Comparison of ENCODE assay signal across 1 cellular context in the genomic region with DNA sequence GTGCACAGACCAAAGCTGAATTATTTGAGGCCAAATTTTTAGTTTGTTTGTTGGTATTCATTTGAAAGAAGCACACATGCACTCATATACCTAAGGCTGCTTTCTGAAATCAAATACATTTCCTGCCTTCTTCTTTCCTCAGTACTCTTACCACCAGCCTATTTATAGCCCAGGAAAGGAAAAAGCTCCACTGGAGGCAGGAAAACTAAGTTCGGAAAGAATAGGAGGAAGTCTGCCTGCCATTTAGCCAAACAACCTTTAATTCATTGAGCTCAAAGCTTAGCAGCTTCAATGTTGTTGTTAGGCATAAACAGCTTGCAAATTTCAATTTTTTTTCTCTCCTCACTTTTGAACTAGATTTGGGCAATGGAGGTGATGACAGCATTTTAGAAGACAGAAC.
TF ChIP-seq lines count a peak whose summit lies in the region.

No MANE protein-coding gene starts in this region.

TF ChIP-seq in IMR-90, 13 proteins besides CTCF, POLR2A, EP300 and RAD21:
- TF ChIP-seq CEBPB (IDR thresholded peaks at IDR 0.05; ENCODE audit: low read depth, low read length), result no peak
- TF ChIP-seq FOS (IDR thresholded peaks at IDR 0.05; ENCODE audit: low read depth, low read length), result no peak
- no peak for TF ChIP-seq MXI1 (IDR thresholded peaks at IDR 0.05; ENCODE audit: borderline replicate concordance, low read depth, low read length)
- no peak for TF ChIP-seq SMC3 (IDR thresholded peaks at IDR 0.05; ENCODE audit: low read depth, low read length)
